In genomic region chr12:120854804-120855203, GRCh38 we compare ENCODE assay signal across 17 cellular contexts. TPM values are rescaled to one million over a fixed set of nuclear protein-coding genes. Genes with fewer than 3 reads are reported as not detected.
DNase-seq lines count a peak whose midpoint lies in the region; ATAC-seq, FAIRE-seq and TF ChIP-seq lines count a peak whose summit lies in the region.
"Had no signal": no experiment of that assay in that cellular context is flagged by ENCODE, and none has a peak within 500 bp of the region (broad histone marks: within the 10 kb centered on the region; RNA-seq: fewer than 3 reads in every experiment).

No MANE protein-coding gene starts in this region.

- H3K27me3 Mint-ChIP-seq in IgD-negative memory B cell (no peaks in the 10 kb centered on the region), chondrocyte (ENCODE audit: low read depth) (no peaks in the 10 kb centered on the region), neural progenitor cell (ENCODE audit: insufficient read depth, low read depth) (peaks cover 3% of the 10 kb centered on the region)
- H3K27me3 Mint-ChIP-seq: CD4-positive, alpha-beta memory T cell had no signal

- no peaks in the 10 kb centered on the region for H3K27me3 ChIP-seq in neural progenitor cell

- H3K27ac Mint-ChIP-seq in IgD-negative memory B cell (peak overlapping the region in 2 of 3 donors; percentile 43 to 73), chondrocyte (ENCODE audit: unreplicated experiment) (peak overlapping the region; percentile 2), neural progenitor cell (no peak overlapping the region)

- H3K4me1 Mint-ChIP-seq in IgD-negative memory B cell (peaks cover 54 to 65% (median 60%) of the 10 kb centered on the region in 3 donors), chondrocyte (ENCODE audit: low read depth) (peaks cover 36% of the 10 kb centered on the region), neural progenitor cell (peaks cover 9% of the 10 kb centered on the region)

- H3K4me2 ChIP-seq in neural progenitor cell, result no peak overlapping the region

- no peak overlapping the region for H2AFZ ChIP-seq in neural progenitor cell (replicated peaks)
- H2AFZ ChIP-seq: GM23248 had no signal

- H3K9me3 ChIP-seq in neural progenitor cell (ENCODE audit: low read depth), result peaks cover 10% of the 10 kb centered on the region

- no peak overlapping the region for H3K27ac ChIP-seq in 22Rv1
- H3K27ac ChIP-seq in neural progenitor cell, result no peak overlapping the region
- H3K27ac ChIP-seq: GM23248 had no signal

- TF ChIP-seq CTCF in 22Rv1 (IDR thresholded peaks at IDR 0.05) (0 out of 2 replicates have a peak, but pooled peaks have one; percentile 4), chondrocyte (IDR thresholded peaks at IDR 0.05) (no peak), neural progenitor cell (IDR thresholded peaks at IDR 0.05) (peak; percentile 5)

- H3K4me3 Mint-ChIP-seq in IgD-negative memory B cell (peak overlapping the region in 1 of 4 donors; percentile 13), chondrocyte (ENCODE audit: unreplicated experiment) (no peak overlapping the region), neural progenitor cell (no peak overlapping the region)

- H3F3A ChIP-seq in neural progenitor cell (ENCODE audit: low read depth), result peaks cover 12% of the 10 kb centered on the region

- DNase-seq in chondrocyte (ENCODE audit: low spot score) (no peak), neural progenitor cell (ENCODE audit: low spot score) (no peak), urothelium cell line (ENCODE audit: low spot score) (no peak)
- no peak for DNase-seq in stimulated activated CD4-positive, alpha-beta T cell treated with anti-CD3 and anti-CD28 coated beads, Interleukin-12 subunit alpha, Interleukin-12 subunit beta, amount 100 ng/mL, for 4 hours
- DNase-seq in effector CD8-positive, alpha-beta T cell (lab: John Stamatoyannopoulos, UW), result no peak
- DNase-seq: Calu3; CD4-positive, alpha-beta memory T cell; GF-D8; GM23248; NCI-H1105; NCI-H2081 treated with DMSO at 0.1 percent for 48 hours; NCI-H748 treated with DMSO at 0.1 percent for 48 hours; RPMI8226; SHP77 treated with DMSO at 0.1 percent for 48 hours had no signal

- H3K4me1 ChIP-seq in neural progenitor cell, result no peaks in the 10 kb centered on the region

- ATAC-seq in GM18517 (IDR thresholded peaks at IDR 0.05; ENCODE audit: unreplicated experiment), result no peak

- H3K9ac ChIP-seq in neural progenitor cell, result no peak overlapping the region
- H3K9ac ChIP-seq: GM23248 had no signal

- peaks cover 7% of the 10 kb centered on the region for H3K36me3 ChIP-seq in neural progenitor cell

- H3K36me3 Mint-ChIP-seq in IgD-negative memory B cell, result peaks cover 3% of the 10 kb centered on the region
- H3K36me3 Mint-ChIP-seq in chondrocyte (ENCODE audit: low read depth), result peaks cover 8% of the 10 kb centered on the region
- peaks cover 18% of the 10 kb centered on the region for H3K36me3 Mint-ChIP-seq in neural progenitor cell

- no peak for FAIRE-seq in urothelium cell line (lab: Jason Lieb, UNC)

- peaks cover 58% of the 10 kb centered on the region for H4K20me1 ChIP-seq in neural progenitor cell (ENCODE audit: low read depth)

- H3K4me3 ChIP-seq in neural progenitor cell, result no peak overlapping the region
- H3K4me3 ChIP-seq: GM23248 had no signal

- H3K9me3 Mint-ChIP-seq in IgD-negative memory B cell, result peaks cover 0 to 1% (median 0%) of the 10 kb centered on the region in 3 donors
- H3K9me3 Mint-ChIP-seq in chondrocyte (ENCODE audit: low read depth), result peaks cover 12% of the 10 kb centered on the region
- H3K9me3 Mint-ChIP-seq in neural progenitor cell, result peaks cover 18% of the 10 kb centered on the region

- peaks cover 80% of the 10 kb centered on the region for H3K79me2 ChIP-seq in neural progenitor cell (ENCODE audit: low read depth)

RNA-seq across cellular contexts. Expression of gene SPPL3, which starts 49.4 kb away (rescaled TPM):
- polyA plus RNA-seq in IgD-negative memory B cell, result 18.6 TPM
- total RNA-seq in chondrocyte (45.7 to 53.6 TPM (median 51.3 TPM) in 3 replicates), neural progenitor cell (ENCODE audit: low replicate concordance) (12.9 and 25.8 TPM in 2 replicates)
